ENCODE assay signal across 24 cellular contexts in the genomic region with DNA sequence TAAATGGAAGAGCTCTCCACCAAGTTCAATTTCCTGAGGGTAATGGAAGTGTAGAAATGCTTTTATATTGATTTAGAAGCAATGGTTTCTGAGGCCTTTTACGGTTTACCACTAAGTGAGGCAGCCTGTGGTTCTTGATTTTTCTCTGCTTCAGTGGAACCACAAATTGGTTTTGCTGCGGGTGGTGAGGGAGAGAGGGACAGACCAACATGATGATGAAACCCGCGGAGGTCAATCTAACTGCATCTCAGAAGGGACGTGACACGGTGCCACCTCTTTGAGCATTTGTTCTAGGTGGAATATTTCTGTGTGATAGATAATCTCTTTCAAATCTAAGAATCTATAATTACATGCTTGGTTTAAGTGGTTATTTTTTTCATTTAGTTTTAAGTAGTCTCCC. TPM values are rescaled to one million over a fixed set of nuclear protein-coding genes. Genes with fewer than 3 reads are reported as not detected.
DNase-seq lines count a peak whose midpoint lies in the region; TF ChIP-seq lines count a peak whose summit lies in the region.
"Had no signal": no experiment of that assay in that cellular context is flagged by ENCODE, and none has a peak within 500 bp of the region (broad histone marks: within the 10 kb centered on the region; RNA-seq: fewer than 3 reads in every experiment).

No MANE protein-coding gene starts in this region.

- no CpG with 5 or more reads among the region's 6 CpGs for WGBS in H9 (ENCODE audit: extremely low coverage, insufficient read length, low lambda C conversion rate)

- H3K23me2 ChIP-seq in H9 (ENCODE audit: insufficient read length, low read depth, low read length, poor library complexity, severe bottlenecking): no peaks in the 10 kb centered on the region

- H3K9me3 ChIP-seq in H9 (ENCODE audit: control insufficient read depth, low read depth, low read length) (no peaks in the 10 kb centered on the region), uterus (no peaks in the 10 kb centered on the region)
- H3K9me3 ChIP-seq: SK-N-SH had no signal

- H4K20me1 ChIP-seq in H9 (ENCODE audit: control insufficient read depth, insufficient read depth, insufficient read length): peaks cover 2% of the 10 kb centered on the region

- 0 out of 7 replicates have a peak overlapping the region, but pooled peaks of 1 of the 3 experiments have one; percentile 5 for H3K27ac Mint-ChIP-seq in H9
- no peak overlapping the region for H3K27ac Mint-ChIP-seq in activated CD4-positive, alpha-beta T cell treated with anti-CD3 and anti-CD28 coated beads, Interleukin-2, amount 10 ng/mL, durations not matched to agents 7 days and 5 days
- H3K27ac Mint-ChIP-seq: CD8-positive, alpha-beta memory T cell; T-cell had no signal

- H3K4me1 ChIP-seq in H9 (ENCODE audit: insufficient read depth, low read length) (no peaks in the 10 kb centered on the region; the same call in 1 of the 2 replicates), uterus (peaks cover 4 to 9% of the 10 kb centered on the region in 2 donors)

- no peak overlapping the region for H2BK120ac ChIP-seq in H9 (ENCODE audit: low read depth, low read length, poor library complexity, severe bottlenecking)

- no peak overlapping the region for H3K4me3 Mint-ChIP-seq in H9
- no peak overlapping the region for H3K4me3 Mint-ChIP-seq in activated CD4-positive, alpha-beta T cell treated with anti-CD3 and anti-CD28 coated beads, Interleukin-2, amount 10 ng/mL, durations not matched to agents 7 days and 5 days
- H3K4me3 Mint-ChIP-seq: CD8-positive, alpha-beta memory T cell; T-cell had no signal

- H2BK20ac ChIP-seq in H9 (ENCODE audit: low read depth, low read length, poor library complexity, severe bottlenecking): no peak overlapping the region

- no peak overlapping the region for H2BK15ac ChIP-seq in H9 (ENCODE audit: low read depth, low read length)

- H3T11ph ChIP-seq in H9 (ENCODE audit: low read length): no peak overlapping the region

- H3K79me1 ChIP-seq in H9 (ENCODE audit: insufficient read depth, low read depth, low read length, poor library complexity, severe bottlenecking): no peaks in the 10 kb centered on the region

- TF ChIP-seq POLR2A in uterus (IDR thresholded peaks at IDR 0.05): no peak

- H4K8ac ChIP-seq in H9 (replicated peaks; ENCODE audit: insufficient read length, low read depth, low read length): no peak overlapping the region

- no peak overlapping the region for H3K27ac ChIP-seq in H9 (ENCODE audit: insufficient read length, low read depth, low read length)
- no peak overlapping the region for H3K27ac ChIP-seq in uterus
- H3K27ac ChIP-seq: C4-2B, PC-9, RWPE1 had no signal

- POLR2A ChIA-PET in activated CD4-positive, alpha-beta T cell treated with anti-CD3 and anti-CD28 coated beads, Interleukin-2, amount 10 ng/mL, durations not matched to agents 7 days and 5 days (lab: Charles Lee): no interaction called here

- no peak overlapping the region for H3K56ac ChIP-seq in H9 (ENCODE audit: insufficient read length, low read depth, low read length)

- no peak overlapping the region for H2BK12ac ChIP-seq in H9 (ENCODE audit: insufficient read length, low read depth, low read length)

- H3K36me3 ChIP-seq in uterus: no peaks in the 10 kb centered on the region

- H3K27me3 ChIP-seq in H9 (ENCODE audit: insufficient read depth, low read length) (no peaks in the 10 kb centered on the region), uterus (no peaks in the 10 kb centered on the region)

- DNase-seq in SKM-1 treated with dmso at 0.1 percent for 144 hours (lab: John Stamatoyannopoulos, UW; ENCODE audit: unreplicated experiment) (peak; percentile 35), SKM-1 (lab: John Stamatoyannopoulos, UW; ENCODE audit: unreplicated experiment) (no peak), NOMO-1 (lab: John Stamatoyannopoulos, UW; ENCODE audit: unreplicated experiment in 2 of 2) (peak; percentile 47 to 48), astrocyte of the hippocampus (ENCODE audit: low read depth, low spot score) (peak; percentile 34), H9 (no peak), uterus (no peak), NCI-H748 treated with DMSO at 0.1 percent for 48 hours (lab: John Stamatoyannopoulos, UW) (no peak)
- no peak for DNase-seq in activated CD4-positive, alpha-beta T cell treated with anti-CD3 and anti-CD28 coated beads, Interleukin-2, amount 10 ng/mL, durations not matched to agents 7 days and 5 days
- DNase-seq: Calu3; CD8-positive, alpha-beta memory T cell; DMS153; GOT3; NCI-H1092; NCI-H1436; NCI-H187 treated with DMSO at 0.1 percent for 48 hours; NCI-H345; NCI-H524 treated with DMSO at 0.1 percent for 48 hours; PC-9; SHP77 treated with DMSO at 0.1 percent for 48 hours; SK-N-SH; T-cell had no signal

- no peaks in the 10 kb centered on the region for H3K9me3 Mint-ChIP-seq in H9
- no peaks in the 10 kb centered on the region for H3K9me3 Mint-ChIP-seq in activated CD4-positive, alpha-beta T cell treated with anti-CD3 and anti-CD28 coated beads, Interleukin-2, amount 10 ng/mL, durations not matched to agents 7 days and 5 days

- no peak overlapping the region for H3K14ac ChIP-seq in H9 (ENCODE audit: insufficient read depth, low read length)

- H3K4me3 ChIP-seq in uterus: no peak overlapping the region
- H3K4me3 ChIP-seq: K562, PC-9 had no signal

- H3K36me3 Mint-ChIP-seq in H9 (ENCODE audit: insufficient read depth in 1 of 3, low read depth in 3 of 3): no peaks in the 10 kb centered on the region
- no peaks in the 10 kb centered on the region for H3K36me3 Mint-ChIP-seq in activated CD4-positive, alpha-beta T cell treated with anti-CD3 and anti-CD28 coated beads, Interleukin-2, amount 10 ng/mL, durations not matched to agents 7 days and 5 days (ENCODE audit: low read depth)
- H3K36me3 Mint-ChIP-seq: CD8-positive, alpha-beta memory T cell; T-cell had no signal

- TF ChIP-seq CTCF in H9 (conservative IDR thresholded peaks at IDR 0.05) (no peak), uterus (IDR thresholded peaks at IDR 0.05) (no peak)

- no peak overlapping the region for H3K4ac ChIP-seq in H9 (ENCODE audit: low read depth, low read length)

- H3K18ac ChIP-seq in H9 (ENCODE audit: insufficient read length, low read depth, low read length): no peak overlapping the region

- H4K91ac ChIP-seq in H9 (ENCODE audit: insufficient read length, low read depth, low read length): no peak overlapping the region

- intact Hi-C loops in uterus (cut with DNase I; ENCODE audit: low total_unique reads): no loop called here

- peaks cover 14 to 23% of the 10 kb centered on the region in 2 experiments for H3K4me1 Mint-ChIP-seq in H9
- no peaks in the 10 kb centered on the region for H3K4me1 Mint-ChIP-seq in activated CD4-positive, alpha-beta T cell treated with anti-CD3 and anti-CD28 coated beads, Interleukin-2, amount 10 ng/mL, durations not matched to agents 7 days and 5 days
- H3K4me1 Mint-ChIP-seq: CD8-positive, alpha-beta memory T cell; T-cell had no signal

- CTCF ChIA-PET in activated CD4-positive, alpha-beta T cell treated with anti-CD3 and anti-CD28 coated beads, Interleukin-2, amount 10 ng/mL, durations not matched to agents 7 days and 5 days (lab: Charles Lee): no interaction called here

- H2AK5ac ChIP-seq in H9 (ENCODE audit: insufficient read length, low read length): no peak overlapping the region

- H4K5ac ChIP-seq in H9 (ENCODE audit: insufficient read length, low read depth, low read length): no peak overlapping the region

- H2BK5ac ChIP-seq in H9 (ENCODE audit: insufficient read length, low read length): no peak overlapping the region

- H3K4me2 ChIP-seq in H9 (ENCODE audit: insufficient read depth, insufficient read length, low read length): no peak overlapping the region
- H3K4me2 ChIP-seq: PC-9, SK-N-SH had no signal

- H2AFZ ChIP-seq in H9 (ENCODE audit: low read length): no peak overlapping the region
- H2AFZ ChIP-seq: PC-9 had no signal

- no peaks in the 10 kb centered on the region for H3K79me2 ChIP-seq in H9 (ENCODE audit: insufficient read depth, low read length)

- H3K9ac ChIP-seq in H9 (ENCODE audit: extremely low read depth, insufficient read length, low read length): no peak overlapping the region
- H3K9ac ChIP-seq: SK-N-SH had no signal

- H3K27me3 Mint-ChIP-seq in H9 (ENCODE audit: low read depth): no peaks in the 10 kb centered on the region; the same call in 1 of the 2 replicates
- H3K27me3 Mint-ChIP-seq in activated CD4-positive, alpha-beta T cell treated with anti-CD3 and anti-CD28 coated beads, Interleukin-2, amount 10 ng/mL, durations not matched to agents 7 days and 5 days: no peaks in the 10 kb centered on the region
- H3K27me3 Mint-ChIP-seq: CD8-positive, alpha-beta memory T cell had no signal

- H3K23ac ChIP-seq in H9 (ENCODE audit: insufficient read length, low read depth, low read length): no peak overlapping the region

RNA-seq across cellular contexts. Expression of gene KCNE4, which starts 52.3 kb away (rescaled TPM):
- 0.20 and 0.24 TPM in 2 replicates for total RNA-seq in H9 (2021)
- 10 to 100 TPM in 3 of 4 donors, 1 to 10 TPM in 1; 9.8 to 52.8 (median 25.4) TPM for total RNA-seq in uterus
- total RNA-seq in activated CD4-positive, alpha-beta T cell treated with anti-CD3 and anti-CD28 coated beads, Interleukin-2, amount 10 ng/mL, durations not matched to agents 7 days and 5 days: not detected
- total RNA-seq: Calu3; CD8-positive, alpha-beta memory T cell; K562; T-cell had no signal

Comparison
In these comparisons a context has a peak if more than half of its experiments do, and no peak if none do; other contexts are left out.
1. DNase-seq: peak in SKM-1 treated with dmso at 0.1 percent for 144 hours (single experiment), NOMO-1 (2 of 2) and astrocyte of the hippocampus (single experiment); none in SKM-1 (single experiment), H9 (single experiment), uterus (0 of 2), NCI-H748 treated with DMSO at 0.1 percent for 48 hours (single experiment) and activated CD4-positive, alpha-beta T cell treated with anti-CD3 and anti-CD28 coated beads, Interleukin-2, amount 10 ng/mL, durations not matched to agents 7 days and 5 days (single experiment).